In genomic region chr9:83219154-83219923, GRCh38 we compare ENCODE assay signal across 8 cellular contexts.
A peak's percentile ranks its signal among the peaks of the same experiment; 100 is the strongest.
DNase-seq lines count a peak whose midpoint lies in the region; ATAC-seq and TF ChIP-seq lines count a peak whose summit lies in the region.

No MANE protein-coding gene starts in this region.

- H3K36me3 ChIP-seq in CD4-positive, CD25-positive, alpha-beta regulatory T cell (ENCODE audit: control insufficient read depth, insufficient read depth, low read length) = no peaks in the 10 kb centered on the region
- H3K36me3 ChIP-seq in MM.1S (replicated peaks; ENCODE audit: insufficient read depth, low read length) (no peaks in the 10 kb centered on the region), SK-N-SH (replicated peaks in 1 of 2; ENCODE audit: control insufficient read depth in 1 of 2, insufficient read depth in 2 of 2, low read length in 1 of 2) (no peaks in the 10 kb centered on the region), stomach (no peaks in the 10 kb centered on the region)

- ATAC-seq in CD4-positive, CD25-positive, alpha-beta regulatory T cell (ENCODE audit: low read depth in 2 of 2) = no peak
- ATAC-seq in GM19395 (IDR thresholded peaks at IDR 0.05; ENCODE audit: unreplicated experiment) = peak; percentile 50
- ATAC-seq in GM18873 (IDR thresholded peaks at IDR 0.05; ENCODE audit: low FRiP score, unreplicated experiment) = no peak

- peak in 1 of 3 donors; percentile 5 for DNase-seq in CD4-positive, CD25-positive, alpha-beta regulatory T cell
- DNase-seq in MM.1S (peak; percentile 50), SK-N-SH (peak; percentile 84), epithelial cell of esophagus (ENCODE audit: low read depth) (peak; percentile 79), lung microvascular endothelial cell (ENCODE audit: low read depth in 2 of 2) (peak; percentile 86 to 87), stomach (peak; percentile 76)

- peak overlapping the region in 2 of 4 donors; percentile 32 to 72 for H3K4me3 Mint-ChIP-seq in CD4-positive, CD25-positive, alpha-beta regulatory T cell

- TF ChIP-seq POLR2A in stomach (IDR thresholded peaks at IDR 0.05) = no peak

- CTCF ChIA-PET in SK-N-SH (lab: Yijun Ruan, JAX) = interaction anchor here (0.6 to 3.7 kb wide), 38 partner anchors 9 to 621 kb away, joined by 3 to 43 read pairs (median 3); partner anchors contain the start of gene FRMD3

- H4K20me1 ChIP-seq in MM.1S (ENCODE audit: insufficient read depth, low read length) (no peaks in the 10 kb centered on the region), SK-N-SH (ENCODE audit: insufficient read depth) (no peaks in the 10 kb centered on the region)

- no peaks in the 10 kb centered on the region for H3F3A ChIP-seq in MM.1S (ENCODE audit: insufficient read depth, low read length)
- H3F3A ChIP-seq in SK-N-SH (replicated peaks; ENCODE audit: insufficient read depth) = peaks cover 5% of the 10 kb centered on the region

- H3K27ac Mint-ChIP-seq in CD4-positive, CD25-positive, alpha-beta regulatory T cell = no peak overlapping the region

- H3K27me3 ChIP-seq in CD4-positive, CD25-positive, alpha-beta regulatory T cell (ENCODE audit: control insufficient read depth, insufficient read depth, low read length) = no peaks in the 10 kb centered on the region
- no peaks in the 10 kb centered on the region for H3K27me3 ChIP-seq in MM.1S (replicated peaks; ENCODE audit: insufficient read depth, low read length)
- no peaks in the 10 kb centered on the region for H3K27me3 ChIP-seq in SK-N-SH (ENCODE audit: insufficient read depth)
- no peaks in the 10 kb centered on the region for H3K27me3 ChIP-seq in stomach

- H3K4me3 ChIP-seq in CD4-positive, CD25-positive, alpha-beta regulatory T cell (ENCODE audit: low read depth, low read length) = peak overlapping the region; percentile 35
- H3K4me3 ChIP-seq in MM.1S (ENCODE audit: low read length) (peak overlapping the region; percentile 44), SK-N-SH (ENCODE audit: low read depth in 2 of 2, low read length in 1 of 2) (peak overlapping the region; percentile 80 to 83), epithelial cell of esophagus (ENCODE audit: low read length) (peak overlapping the region; percentile 65), stomach (peak overlapping the region; percentile 58 to 65 (median 59))

- H3K36me3 Mint-ChIP-seq in CD4-positive, CD25-positive, alpha-beta regulatory T cell = no peaks in the 10 kb centered on the region

- peaks cover 3% of the 10 kb centered on the region for H3K4me1 ChIP-seq in CD4-positive, CD25-positive, alpha-beta regulatory T cell (ENCODE audit: control insufficient read depth, insufficient read depth, low read length, poor library complexity, severe bottlenecking)
- H3K4me1 ChIP-seq in MM.1S (ENCODE audit: low read length) (0 out of 2 replicates have a peak, but pooled peaks cover 3% of the 10 kb centered on the region), SK-N-SH (ENCODE audit: control insufficient read depth in 1 of 2, insufficient read depth in 2 of 2, low read depth in 1 of 2, low read length in 1 of 2) (peaks cover 0 to 17% of the 10 kb centered on the region in 2 experiments; a peak in 3 of 4 replicates), stomach (peaks cover 11 to 30% (median 21%) of the 10 kb centered on the region in 4 donors)

- H3K9me3 ChIP-seq in CD4-positive, CD25-positive, alpha-beta regulatory T cell (ENCODE audit: control insufficient read depth in 2 of 2, low read length in 2 of 2) = no peaks in the 10 kb centered on the region
- H3K9me3 ChIP-seq in MM.1S (replicated peaks; ENCODE audit: insufficient read depth, low read length) (no peaks in the 10 kb centered on the region), SK-N-SH (no peaks in the 10 kb centered on the region), stomach (no peaks in the 10 kb centered on the region)

- no peak overlapping the region for H3K27ac ChIP-seq in CD4-positive, CD25-positive, alpha-beta regulatory T cell (ENCODE audit: insufficient read depth, low read length, poor library complexity, severe bottlenecking)
- H3K27ac ChIP-seq in MM.1S (ENCODE audit: low read length) (no peak overlapping the region), SK-N-SH (ENCODE audit: low read depth in 2 of 2, low read length in 1 of 2) (peak overlapping the region; percentile 57 to 93; a peak in 3 of 4 replicates), stomach (peak overlapping the region; percentile 59 to 84 (median 80))

- POLR2A ChIA-PET in SK-N-SH (lab: Yijun Ruan, JAX) = interaction anchor here (0.8 to 1.3 kb wide), 8 partner anchors 17 to 318 kb away, joined by 3 to 5 read pairs (median 4); partner anchors contain the start of gene FRMD3

- H3K79me2 ChIP-seq in MM.1S (ENCODE audit: low read length) (no peaks in the 10 kb centered on the region), SK-N-SH (ENCODE audit: insufficient read depth) (no peaks in the 10 kb centered on the region)

- WGBS in SK-N-SH (ENCODE audit: low lambda C conversion rate) = 2% methylated on average over 29 of the region's 40 CpGs
- 1 to 5% (median 3%) methylated on average over 38 to 40 of the region's 40 CpGs for WGBS in stomach, 5 donors

- H3K9me2 ChIP-seq in MM.1S (replicated peaks; ENCODE audit: insufficient read depth, low read length) = no peaks in the 10 kb centered on the region
- no peaks in the 10 kb centered on the region for H3K9me2 ChIP-seq in SK-N-SH

- peaks cover 0 to 11% (median 1%) of the 10 kb centered on the region in 7 donors for H3K9me3 Mint-ChIP-seq in CD4-positive, CD25-positive, alpha-beta regulatory T cell

- peaks cover 0 to 6% (median 2%) of the 10 kb centered on the region in 4 donors for H3K4me1 Mint-ChIP-seq in CD4-positive, CD25-positive, alpha-beta regulatory T cell

- TF ChIP-seq EP300 in SK-N-SH (IDR thresholded peaks at IDR 0.05; ENCODE audit: borderline replicate concordance in 1 of 2, low read depth in 1 of 2, low read length in 1 of 2) (no peak), stomach (IDR thresholded peaks at IDR 0.05) (no peak)

- H3K4me2 ChIP-seq in MM.1S (ENCODE audit: low read depth, low read length) (peak overlapping the region; percentile 59; the same call in 1 of the 2 replicates), SK-N-SH (peak overlapping the region; percentile 89)

- H3K27me3 Mint-ChIP-seq in CD4-positive, CD25-positive, alpha-beta regulatory T cell = peaks cover 26% of the 10 kb centered on the region

- TF ChIP-seq CTCF in MM.1S (IDR thresholded peaks at IDR 0.05; ENCODE audit: low read length) (peak; percentile 21; the same call in 1 of the 2 replicates), SK-N-SH (IDR thresholded peaks at IDR 0.05) (peak; percentile 45), epithelial cell of esophagus (IDR thresholded peaks at IDR 0.05; ENCODE audit: insufficient read depth, low read depth, low read length, missing control alignments) (peak; percentile 69), stomach (IDR thresholded peaks at IDR 0.05) (peak in 1 of 7 experiments; percentile 6)

- H2AFZ ChIP-seq in MM.1S (ENCODE audit: low read length) (peak overlapping the region; percentile 51; the same call in 1 of the 2 replicates), SK-N-SH (ENCODE audit: low read depth) (peak overlapping the region; percentile 96)

- intact Hi-C loops in stomach (cut with DNase I; ENCODE audit: low total_unique reads) = no loop called here

- TF ChIP-seq RAD21 in SK-N-SH (IDR thresholded peaks at IDR 0.05; ENCODE audit: low read length) = peak; percentile 82

- H3K9ac ChIP-seq in MM.1S (ENCODE audit: low read length) = no peak overlapping the region
- peak overlapping the region; percentile 47; the same call in 1 of the 2 replicates for H3K9ac ChIP-seq in SK-N-SH

TF ChIP-seq in SK-N-SH, 30 proteins besides CTCF, POLR2A, EP300 and RAD21 (continues in another document):
- no peak for TF ChIP-seq NRF1 (IDR thresholded peaks at IDR 0.05; ENCODE audit: low read depth, low read length)
- no peak for TF ChIP-seq REST (IDR thresholded peaks at IDR 0.05; ENCODE audit: low read depth, low read length)
- TF ChIP-seq MXI1 (IDR thresholded peaks at IDR 0.05; ENCODE audit: low read depth, low read length) = peak; percentile 59; the same call in 1 of the 2 replicates
- no peak for TF ChIP-seq POLR2AphosphoS5 (IDR thresholded peaks at IDR 0.05; ENCODE audit: low read depth, low read length)
- TF ChIP-seq ZBTB33 (IDR thresholded peaks at IDR 0.05; ENCODE audit: borderline replicate concordance, low read depth) = no peak

Comparison
In these comparisons a context has a peak if more than half of its experiments do, and no peak if none do; other contexts are left out.
1. H3K27ac ChIP-seq: peak in SK-N-SH (2 of 2) and stomach (5 of 5); none in CD4-positive, CD25-positive, alpha-beta regulatory T cell (single experiment) and MM.1S (single experiment).
2. Peak in every context shown above with its lines, with median percentiles within 50 percentile points of each other: H3K4me3 ChIP-seq.